In genomic region chr2:63053235-63053888, GRCh38 we compare ENCODE assay signal across 13 cellular contexts. TPM values are rescaled to one million over a fixed set of nuclear protein-coding genes. Genes with fewer than 3 reads are reported as not detected.
DNase-seq lines count a peak whose midpoint lies in the region; ATAC-seq and TF ChIP-seq lines count a peak whose summit lies in the region.
"Had no signal": no experiment of that assay in that cellular context is flagged by ENCODE, and none has a peak within 500 bp of the region (broad histone marks: within the 10 kb centered on the region; RNA-seq: fewer than 3 reads in every experiment).

No MANE protein-coding gene starts in this region.

- no peaks in the 10 kb centered on the region for H3K9me3 Mint-ChIP-seq in CD4-positive, alpha-beta T cell
- H3K9me3 Mint-ChIP-seq in neural crest cell: no peaks in the 10 kb centered on the region

- H3K27me3 Mint-ChIP-seq in CD4-positive, alpha-beta T cell: peaks cover 86% of the 10 kb centered on the region
- peaks cover 96% of the 10 kb centered on the region for H3K27me3 Mint-ChIP-seq in neural crest cell (ENCODE audit: low read depth)

- H3K4me3 Mint-ChIP-seq in CD4-positive, alpha-beta T cell: peak overlapping the region; percentile 25
- peak overlapping the region; percentile 85 for H3K4me3 Mint-ChIP-seq in neural crest cell

- H3K27ac Mint-ChIP-seq in CD4-positive, alpha-beta T cell: no peak overlapping the region
- no peak overlapping the region for H3K27ac Mint-ChIP-seq in neural crest cell (ENCODE audit: unreplicated experiment)

- no peak for TF ChIP-seq CTCF in CD4-positive, alpha-beta T cell (IDR thresholded peaks at IDR 0.05)
- TF ChIP-seq CTCF in neural crest cell (conservative IDR thresholded peaks at IDR 0.05): no peak

- no peak for DNase-seq in CD4-positive, alpha-beta T cell
- peak; percentile 47 for DNase-seq in H7
- DNase-seq in neural crest cell (ENCODE audit: low read depth, low spot score): no peak
- no peak for DNase-seq in mucosa of gallbladder (ENCODE audit: low spot score)
- DNase-seq in HUDEP-2 (lab: John Stamatoyannopoulos, UW; ENCODE audit: unreplicated experiment in 76 of 76): no peak
- no peak for DNase-seq in dedifferentiated amniotic fluid mesenchymal stem cell (ENCODE audit: extremely low spot score)
- DNase-seq in cerebellum (ENCODE audit: low spot score): no peak
- DNase-seq: activated CD4-positive, alpha-beta T cell treated with anti-CD3 and anti-CD28 coated beads, Interleukin-2, amount 50 U/mL, for 4 hours; effector memory CD4-positive, alpha-beta T cell; NCI-H2107 had no signal

- POLR2A ChIA-PET in CD4-positive, alpha-beta T cell (lab: Charles Lee): no interaction called here

- H3K4me1 Mint-ChIP-seq in CD4-positive, alpha-beta T cell (ENCODE audit: low read depth): peaks cover 74% of the 10 kb centered on the region
- H3K4me1 Mint-ChIP-seq in neural crest cell: peaks cover 62% of the 10 kb centered on the region

- no peak for ATAC-seq in CD4-positive, alpha-beta T cell (ENCODE audit: poor library complexity)

- H3K36me3 Mint-ChIP-seq in CD4-positive, alpha-beta T cell (ENCODE audit: low read depth): peaks cover 4% of the 10 kb centered on the region
- peaks cover 21% of the 10 kb centered on the region for H3K36me3 Mint-ChIP-seq in neural crest cell (ENCODE audit: low read depth)

- no peak overlapping the region for H3K27ac ChIP-seq in CD4-positive, alpha-beta T cell (ENCODE audit: low read depth, low read length)
- H3K27ac ChIP-seq in cingulate gyrus (ENCODE audit: low read depth, low read length): peak overlapping the region; percentile 29
- H3K27ac ChIP-seq: BLaER1 treated with 17β-estradiol and CSF1 and Interleukin-3, amounts not matched to agents 10 nM and 100 nM had no signal

- peak overlapping the region; percentile 26 for H3K4me3 ChIP-seq in H7 (ENCODE audit: insufficient read depth, low read depth, low read length)

- no peaks in the 10 kb centered on the region for H3K36me3 ChIP-seq in H7 (replicated peaks; ENCODE audit: control insufficient read depth, insufficient read depth, low read length)
- H3K36me3 ChIP-seq: BLaER1 treated with 17β-estradiol and CSF1 and Interleukin-3, amounts not matched to agents 10 nM and 100 nM had no signal

- H3K9me3 ChIP-seq in CD4-positive, alpha-beta T cell (ENCODE audit: control insufficient read depth, low read length): no peaks in the 10 kb centered on the region

- CTCF ChIA-PET in CD4-positive, alpha-beta T cell (lab: Charles Lee): no interaction called here

- peaks cover 93% of the 10 kb centered on the region for H3K27me3 ChIP-seq in CD4-positive, alpha-beta T cell (ENCODE audit: control insufficient read depth, insufficient read depth, low read length)
- peaks cover 96% of the 10 kb centered on the region for H3K27me3 ChIP-seq in H7 (ENCODE audit: control insufficient read depth, insufficient read depth, low read length)

- intact Hi-C loops in CD4-positive, alpha-beta T cell (cut with DNase I, micrococcal nuclease): no loop called here

RNA-seq across cellular contexts. Expression of gene OTX1, which starts 2.7 kb away (rescaled TPM):
- total RNA-seq in CD4-positive, alpha-beta T cell: not detected
- 0.03 and 0.26 TPM in 2 replicates for total RNA-seq in H7 (2014; rRNA removed; shearing (Covaris generic))
- total RNA-seq in neural crest cell: 12.4 and 15.1 TPM in 2 replicates
- total RNA-seq in mucosa of gallbladder: not detected
- total RNA-seq in cerebellum: not detected
- total RNA-seq: glomerular endothelial cell had no signal

Comparison
In these comparisons a context has a peak if more than half of its experiments do, and no peak if none do; other contexts are left out.
1. RNA of gene OTX1, which starts 2.7 kb away (total RNA-seq): 12.4 to 15.1 TPM in neural crest cell; not detected in cerebellum (single experiment), not detected in mucosa of gallbladder (single experiment), not detected in CD4-positive, alpha-beta T cell and 0.03 to 0.26 TPM in H7; every median in the first group is over 10 times any median in the second.